8 cellular contexts compared by ENCODE assay signal in genomic region chr19:1068111-1069001, GRCh38. TPM values are rescaled to one million over a fixed set of nuclear protein-coding genes. Genes with fewer than 3 reads are reported as not detected.
DNase-seq lines count a peak whose midpoint lies in the region; ATAC-seq and TF ChIP-seq lines count a peak whose summit lies in the region.

No MANE protein-coding gene starts in this region.

- H3K27ac Mint-ChIP-seq in activated CD8-positive, alpha-beta T cell treated with anti-CD3 and anti-CD28 coated beads, Interleukin-2, amount 10 ng/mL, durations not matched to agents 7 days and 5 days: peak overlapping the region; percentile 96

- H3K27me3 Mint-ChIP-seq in activated CD8-positive, alpha-beta T cell treated with anti-CD3 and anti-CD28 coated beads, Interleukin-2, amount 10 ng/mL, durations not matched to agents 7 days and 5 days (ENCODE audit: low read depth): no peaks in the 10 kb centered on the region

- peak; percentile 4 for ATAC-seq in activated CD8-positive, alpha-beta T cell treated with anti-CD3 and anti-CD28 coated beads, Interleukin-2, amount 10 ng/mL, durations not matched to agents 7 days and 5 days
- peak in 1 of 2 donors; percentile 14 for ATAC-seq in left cardiac atrium
- ATAC-seq in thoracic aorta (ENCODE audit: insufficient number of reproducible peaks, low FRiP score, low read depth): no peak

- H3K4me2 ChIP-seq in MM.1S (ENCODE audit: low read depth, low read length): peak overlapping the region; percentile 99

- peaks cover 65% of the 10 kb centered on the region for H3K79me2 ChIP-seq in MM.1S (ENCODE audit: low read length)

- H3K4me3 Mint-ChIP-seq in activated CD8-positive, alpha-beta T cell treated with anti-CD3 and anti-CD28 coated beads, Interleukin-2, amount 10 ng/mL, durations not matched to agents 7 days and 5 days: peak overlapping the region; percentile 91

- no peaks in the 10 kb centered on the region for H3K9me2 ChIP-seq in MM.1S (replicated peaks; ENCODE audit: insufficient read depth, low read length)

- H3F3A ChIP-seq in MM.1S (ENCODE audit: insufficient read depth, low read length): peaks cover 69% of the 10 kb centered on the region

- 0 out of 2 replicates have a peak, but pooled peaks cover 5% of the 10 kb centered on the region for H4K20me1 ChIP-seq in MM.1S (ENCODE audit: insufficient read depth, low read length)

- H3K27me3 ChIP-seq in MM.1S (replicated peaks; ENCODE audit: insufficient read depth, low read length): no peaks in the 10 kb centered on the region
- no peaks in the 10 kb centered on the region for H3K27me3 ChIP-seq in thoracic aorta (replicated peaks; ENCODE audit: insufficient read depth)

- peaks cover 43% of the 10 kb centered on the region for H3K36me3 Mint-ChIP-seq in activated CD8-positive, alpha-beta T cell treated with anti-CD3 and anti-CD28 coated beads, Interleukin-2, amount 10 ng/mL, durations not matched to agents 7 days and 5 days (ENCODE audit: low read depth)

- peaks cover 65% of the 10 kb centered on the region for H3K4me1 Mint-ChIP-seq in activated CD8-positive, alpha-beta T cell treated with anti-CD3 and anti-CD28 coated beads, Interleukin-2, amount 10 ng/mL, durations not matched to agents 7 days and 5 days (ENCODE audit: low read depth)

- no peaks in the 10 kb centered on the region for H3K9me3 Mint-ChIP-seq in activated CD8-positive, alpha-beta T cell treated with anti-CD3 and anti-CD28 coated beads, Interleukin-2, amount 10 ng/mL, durations not matched to agents 7 days and 5 days (ENCODE audit: insufficient read depth)

- POLR2A ChIA-PET in activated CD8-positive, alpha-beta T cell treated with anti-CD3 and anti-CD28 coated beads, Interleukin-2, amount 10 ng/mL, durations not matched to agents 7 days and 5 days (lab: Charles Lee): interaction anchor here (0.5 to 5.5 kb wide), 16 partner anchors 11 to 1435 kb away, joined by 3 to 113 read pairs (median 8); partner anchors contain the start of genes ABCA7, CIRBP, CNN2 and GPX4

- peak; percentile 64 for DNase-seq in MM.1S
- DNase-seq in activated CD8-positive, alpha-beta T cell treated with anti-CD3 and anti-CD28 coated beads, Interleukin-2, amount 10 ng/mL, durations not matched to agents 7 days and 5 days: peak; percentile 88
- DNase-seq in left cardiac atrium: peak; percentile 63
- DNase-seq in thoracic aorta (ENCODE audit: low spot score): no peak
- no peak for DNase-seq in NCI-H524 (lab: John Stamatoyannopoulos, UW)
- no peak for DNase-seq in DMS79 treated with DMSO at 0.1 percent for 48 hours (lab: John Stamatoyannopoulos, UW)
- DNase-seq in cortex of kidney (lab: John Stamatoyannopoulos, UW): no peak
- no peak for DNase-seq in SHP77 treated with DMSO at 0.1 percent for 48 hours (lab: John Stamatoyannopoulos, UW)

- no peaks in the 10 kb centered on the region for H3K9me3 ChIP-seq in MM.1S (replicated peaks; ENCODE audit: insufficient read depth, low read length)
- no peaks in the 10 kb centered on the region for H3K9me3 ChIP-seq in thoracic aorta

- 0 out of 2 replicates have a peak, but pooled peaks cover 6% of the 10 kb centered on the region for H3K36me3 ChIP-seq in MM.1S (replicated peaks; ENCODE audit: insufficient read depth, low read length)
- no peaks in the 10 kb centered on the region for H3K36me3 ChIP-seq in thoracic aorta

- peak overlapping the region; percentile 83 for H3K9ac ChIP-seq in MM.1S (ENCODE audit: low read length)

- CTCF ChIA-PET in activated CD8-positive, alpha-beta T cell treated with anti-CD3 and anti-CD28 coated beads, Interleukin-2, amount 10 ng/mL, durations not matched to agents 7 days and 5 days (lab: Charles Lee): interaction anchor here (1.8 to 4.8 kb wide), 6 partner anchors 8 to 198 kb away, joined by 6 to 33 read pairs (median 10); partner anchors contain the start of gene ABCA7

- intact Hi-C loops in left cardiac atrium (cut with DNase I): no loop called here

- peaks cover 22% of the 10 kb centered on the region for H3K4me1 ChIP-seq in MM.1S (ENCODE audit: low read length)
- H3K4me1 ChIP-seq in thoracic aorta (ENCODE audit: control insufficient read depth in 1 of 2, low read depth in 2 of 2): peaks cover 14 to 63% of the 10 kb centered on the region in 2 donors

- no peak for TF ChIP-seq CTCF in MM.1S (IDR thresholded peaks at IDR 0.05; ENCODE audit: low read length)
- TF ChIP-seq CTCF in thoracic aorta (IDR thresholded peaks at IDR 0.05): no peak

- H2AFZ ChIP-seq in MM.1S (ENCODE audit: low read length): no peak overlapping the region; the same call in 1 of the 2 replicates

- H3K4me3 ChIP-seq in MM.1S (ENCODE audit: low read length) (peak overlapping the region; percentile 98), thoracic aorta (peak overlapping the region; percentile 68)

- H3K27ac ChIP-seq in MM.1S (ENCODE audit: low read length) (peak overlapping the region; percentile 80), thoracic aorta (peak overlapping the region in 1 of 2 donors; percentile 34)

RNA-seq across cellular contexts. Expression of gene ARHGAP45, which starts 1.4 kb away (rescaled TPM):
- total RNA-seq in activated CD8-positive, alpha-beta T cell treated with anti-CD3 and anti-CD28 coated beads, Interleukin-2, amount 10 ng/mL, durations not matched to agents 7 days and 5 days: 100 to 1,000 TPM; 433 to 445 TPM
- total RNA-seq in left cardiac atrium (10 to 100 TPM; 10.6 to 12.6 TPM), thoracic aorta (10 to 100 TPM; 37.9 to 42.6 TPM)

RNA-seq across cellular contexts. Expression of gene POLR2E, which starts 26.8 kb away (rescaled TPM):
- total RNA-seq in activated CD8-positive, alpha-beta T cell treated with anti-CD3 and anti-CD28 coated beads, Interleukin-2, amount 10 ng/mL, durations not matched to agents 7 days and 5 days: 100 to 1,000 TPM; 176 to 177 TPM
- 100 to 1,000 TPM; 142 to 143 TPM for total RNA-seq in left cardiac atrium
- 100 to 1,000 TPM; 129 to 149 TPM for total RNA-seq in thoracic aorta

RNA-seq across cellular contexts. Expression of gene ABCA7, which starts 28.4 kb away (rescaled TPM):
- 10 to 100 TPM; 76.6 to 77.5 TPM for total RNA-seq in activated CD8-positive, alpha-beta T cell treated with anti-CD3 and anti-CD28 coated beads, Interleukin-2, amount 10 ng/mL, durations not matched to agents 7 days and 5 days
- total RNA-seq in left cardiac atrium (10 to 100 TPM in 1 of 2 donors, 1 to 10 TPM in 1; 7.7 to 10.0 TPM), thoracic aorta (1 to 10 TPM; 6.0 to 7.0 TPM)

RNA-seq across cellular contexts. Expression of gene GPX4, which starts 35.4 kb away (rescaled TPM):
- 100 to 1,000 TPM; 174 to 177 TPM for total RNA-seq in activated CD8-positive, alpha-beta T cell treated with anti-CD3 and anti-CD28 coated beads, Interleukin-2, amount 10 ng/mL, durations not matched to agents 7 days and 5 days
- 100 to 1,000 TPM; 378 to 432 TPM for total RNA-seq in left cardiac atrium
- total RNA-seq in thoracic aorta: 100 to 1,000 TPM; 259 to 441 TPM

RNA-seq across cellular contexts. Expression of gene CNN2, which starts 41.9 kb away (rescaled TPM):
- total RNA-seq in activated CD8-positive, alpha-beta T cell treated with anti-CD3 and anti-CD28 coated beads, Interleukin-2, amount 10 ng/mL, durations not matched to agents 7 days and 5 days: 100 to 1,000 TPM; 417 to 455 TPM
- 10 to 100 TPM; 74.4 to 83.8 TPM for total RNA-seq in left cardiac atrium
- total RNA-seq in thoracic aorta: 100 to 1,000 TPM in 1 of 2 donors, 10 to 100 TPM in 1; 96.9 to 193 TPM

Comparison
In these comparisons a context has a peak if more than half of its experiments do, and no peak if none do; other contexts are left out.
1. DNase-seq: peak in MM.1S (single experiment), activated CD8-positive, alpha-beta T cell treated with anti-CD3 and anti-CD28 coated beads, Interleukin-2, amount 10 ng/mL, durations not matched to agents 7 days and 5 days (single experiment) and left cardiac atrium (single experiment); none in thoracic aorta (single experiment), NCI-H524 (0 of 2), DMS79 treated with DMSO at 0.1 percent for 48 hours (single experiment), cortex of kidney (single experiment) and SHP77 treated with DMSO at 0.1 percent for 48 hours (single experiment).
2. RNA of gene ARHGAP45, which starts 1.4 kb away (total RNA-seq): 433 to 445 TPM in activated CD8-positive, alpha-beta T cell treated with anti-CD3 and anti-CD28 coated beads, Interleukin-2, amount 10 ng/mL, durations not matched to agents 7 days and 5 days; 37.9 to 42.6 TPM in thoracic aorta and 10.6 to 12.6 TPM in left cardiac atrium; every median in the first group is over 4 times any median in the second.
3. RNA of gene ABCA7, which starts 28.4 kb away (total RNA-seq): 76.6 to 77.5 TPM in activated CD8-positive, alpha-beta T cell treated with anti-CD3 and anti-CD28 coated beads, Interleukin-2, amount 10 ng/mL, durations not matched to agents 7 days and 5 days; 7.7 to 10.0 TPM in left cardiac atrium and 6.0 to 7.0 TPM in thoracic aorta; every median in the first group is over 4 times any median in the second.